8 cellular contexts compared by ENCODE assay signal in the genomic region with DNA sequence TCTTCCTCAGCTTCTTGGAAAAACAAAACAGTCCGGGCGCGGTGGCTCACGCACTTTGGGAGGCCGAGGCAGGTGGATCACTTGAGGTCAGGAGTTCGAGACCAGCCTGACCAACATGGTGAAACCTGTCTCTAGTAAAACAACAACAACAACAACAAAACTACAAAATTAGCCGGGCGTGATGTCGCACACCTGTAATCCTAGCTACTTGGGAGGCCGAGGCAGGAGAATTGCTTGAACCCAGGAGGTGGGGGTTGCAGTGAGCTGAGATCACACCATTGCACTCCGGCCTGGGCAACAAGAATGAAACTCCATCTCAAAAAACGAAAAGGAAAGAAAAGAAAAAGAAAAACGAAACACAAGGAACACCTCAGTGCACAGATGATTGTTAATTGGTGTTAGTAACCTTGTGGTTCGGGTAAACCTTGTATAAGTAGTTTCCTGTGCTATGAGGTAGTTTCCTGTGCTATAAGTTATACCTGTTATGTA. TPM values are rescaled to one million over a fixed set of nuclear protein-coding genes. Genes with fewer than 3 reads are reported as not detected.
DNase-seq lines count a peak whose midpoint lies in the region; ATAC-seq and TF ChIP-seq lines count a peak whose summit lies in the region.
"Not testable (repeated sequence)": the region's sequence is repeated elsewhere in the genome, so short reads cannot be mapped to it uniquely, and the experiment has no call there.

No MANE protein-coding gene starts in this region.

- 88 to 91% (median 90%) methylated on average over 14 of the region's 14 CpGs for WGBS in heart left ventricle, 4 donors

- H3K79me2 ChIP-seq in parathyroid adenoma, result not testable (repeated sequence)

- H2AFZ ChIP-seq in parathyroid adenoma, result peak overlapping the region; percentile 9

- peaks cover 0 to 26% (median 10%) of the 10 kb centered on the region in 12 donors for H3K4me1 ChIP-seq in heart left ventricle
- H3K4me1 ChIP-seq in parathyroid adenoma, result not testable (repeated sequence)

- CTCF ChIA-PET in AG04449 (lab: Yijun Ruan, JAX), result interaction anchor here (1.0 to 1.3 kb wide), 5 partner anchors 9 to 106 kb away, joined by 3 to 7 read pairs (median 3); no protein-coding TSS in a partner anchor

- H3K27me3 ChIP-seq in heart left ventricle; parathyroid adenoma (ENCODE audit: control insufficient read depth, insufficient read depth, low read length): not testable (repeated sequence)

- peak overlapping the region; percentile 51 for H3K9ac ChIP-seq in SK-N-MC (ENCODE audit: insufficient read length)
- not testable (repeated sequence) for H3K9ac ChIP-seq in parathyroid adenoma

- not testable (repeated sequence) for H3K9me3 Mint-ChIP-seq in activated naive CD8-positive, alpha-beta T cell treated with anti-CD3 and anti-CD28 coated beads, Interleukin-2, amount 10 ng/mL, durations not matched to agents 7 days and 5 days

- not testable (repeated sequence) for H3K36me3 ChIP-seq in SK-N-MC (ENCODE audit: insufficient read depth, low read length); parathyroid adenoma (ENCODE audit: control insufficient read depth, insufficient read depth, low read length)
- H3K36me3 ChIP-seq in heart left ventricle, result peaks cover 0 to 23% (median 0%) of the 10 kb centered on the region in 9 donors

- peaks cover 39% of the 10 kb centered on the region for H3K4me1 Mint-ChIP-seq in activated naive CD8-positive, alpha-beta T cell treated with anti-CD3 and anti-CD28 coated beads, Interleukin-2, amount 10 ng/mL, durations not matched to agents 7 days and 5 days

- intact Hi-C loops in heart left ventricle (cut with DNase I), result loop anchor here in 6 of 10 donors (2.0 to 10.0 kb wide), 5 partner anchors 135 to 171 kb away; a partner anchor contains a TSS

- not testable (repeated sequence) for H3K9me3 ChIP-seq in SK-N-MC (ENCODE audit: low read depth, low read length); heart left ventricle; parathyroid adenoma (ENCODE audit: control insufficient read depth, low read length)

- H3K4me3 Mint-ChIP-seq in activated naive CD8-positive, alpha-beta T cell treated with anti-CD3 and anti-CD28 coated beads, Interleukin-2, amount 10 ng/mL, durations not matched to agents 7 days and 5 days, result peak overlapping the region; percentile 98

- H3K27ac ChIP-seq in SK-N-MC, result not testable (repeated sequence)
- H3K27ac ChIP-seq in heart left ventricle (peak overlapping the region in 2 of 12 donors; percentile 81 to 93), parathyroid adenoma (peak overlapping the region; percentile 40)

- not testable (repeated sequence) for TF ChIP-seq POLR2A in heart left ventricle (IDR thresholded peaks at IDR 0.05)

- TF ChIP-seq CTCF in AG04449 (IDR thresholded peaks at IDR 0.05; ENCODE audit: insufficient read depth, low read length, missing control alignments); heart left ventricle (IDR thresholded peaks at IDR 0.05); parathyroid adenoma (IDR thresholded peaks at IDR 0.05): not testable (repeated sequence)

- peak overlapping the region; percentile 19 for H3K4me2 ChIP-seq in parathyroid adenoma (ENCODE audit: low read length)

- H3K27me3 Mint-ChIP-seq in activated naive CD8-positive, alpha-beta T cell treated with anti-CD3 and anti-CD28 coated beads, Interleukin-2, amount 10 ng/mL, durations not matched to agents 7 days and 5 days, result not testable (repeated sequence)

- POLR2A ChIA-PET in AG04449 (lab: Yijun Ruan, JAX), result not testable (repeated sequence)
- POLR2A ChIA-PET in activated naive CD8-positive, alpha-beta T cell treated with anti-CD3 and anti-CD28 coated beads, Interleukin-2, amount 10 ng/mL, durations not matched to agents 7 days and 5 days (lab: Charles Lee), result interaction anchor here (0.6 to 4.1 kb wide), 13 partner anchors 9 to 175 kb away, joined by 3 to 96 read pairs (median 7); a partner anchor contains a TSS

- peaks cover 29% of the 10 kb centered on the region for H3K36me3 Mint-ChIP-seq in activated naive CD8-positive, alpha-beta T cell treated with anti-CD3 and anti-CD28 coated beads, Interleukin-2, amount 10 ng/mL, durations not matched to agents 7 days and 5 days

- peak; percentile 33 for ATAC-seq in GM18861 (IDR thresholded peaks at IDR 0.05; ENCODE audit: unreplicated experiment)
- ATAC-seq in GM21786 (IDR thresholded peaks at IDR 0.05; ENCODE audit: unreplicated experiment), result peak; percentile 57
- ATAC-seq in HG03432 (IDR thresholded peaks at IDR 0.05; ENCODE audit: unreplicated experiment), result peak; percentile 42
- ATAC-seq in activated naive CD8-positive, alpha-beta T cell treated with anti-CD3 and anti-CD28 coated beads, Interleukin-2, amount 10 ng/mL, durations not matched to agents 7 days and 5 days (ENCODE audit: low read depth), result peak; percentile 71
- not testable (repeated sequence) for ATAC-seq in heart left ventricle

- peak overlapping the region; percentile 99 for H3K27ac Mint-ChIP-seq in activated naive CD8-positive, alpha-beta T cell treated with anti-CD3 and anti-CD28 coated beads, Interleukin-2, amount 10 ng/mL, durations not matched to agents 7 days and 5 days

- H3K4me3 ChIP-seq in AG04449 (ENCODE audit: low read depth, low read length) (peak overlapping the region; percentile 90), SK-N-MC (peak overlapping the region; percentile 89), heart left ventricle (peak overlapping the region in 7 of 12 donors; percentile 64 to 79 (median 75))
- not testable (repeated sequence) for H3K4me3 ChIP-seq in parathyroid adenoma (ENCODE audit: low read depth, low read length)

- not testable (repeated sequence) for DNase-seq in AG04449 (ENCODE audit: low read depth, low spot score); SK-N-MC (ENCODE audit: low read depth, low spot score); heart left ventricle
- peak; percentile 47 for DNase-seq in activated naive CD8-positive, alpha-beta T cell treated with anti-CD3 and anti-CD28 coated beads, Interleukin-2, amount 10 ng/mL, durations not matched to agents 7 days and 5 days

RNA-seq across cellular contexts. Expression of a gene that starts 1.1 kb away (rescaled TPM):
- 10 to 100 TPM; 35.8 to 36.0 TPM for total RNA-seq in activated naive CD8-positive, alpha-beta T cell treated with anti-CD3 and anti-CD28 coated beads, Interleukin-2, amount 10 ng/mL, durations not matched to agents 7 days and 5 days
- 1 to 10 TPM in 5 of 9 donors, under 1 TPM in 4; 0.32 to 4.3 (median 1.1) TPM for total RNA-seq in heart left ventricle
- polyA plus RNA-seq in heart left ventricle, result under 1 TPM; 0.35 to 0.38 TPM

Comparison
In these comparisons a context has a peak if more than half of its experiments do, and no peak if none do; other contexts are left out.
1. RNA of a gene that starts 1.1 kb away (total RNA-seq): 35.8 to 36.0 TPM in activated naive CD8-positive, alpha-beta T cell treated with anti-CD3 and anti-CD28 coated beads, Interleukin-2, amount 10 ng/mL, durations not matched to agents 7 days and 5 days; 0.32 to 4.3 TPM in heart left ventricle; every median in the first group is over 4 times any median in the second.